ENCODE assay signal across 1 cellular context in genomic region chr20:56409521-56409920, GRCh38.
TF ChIP-seq lines count a peak whose summit lies in the region.

No MANE protein-coding gene starts in this region.

TF ChIP-seq in K562, 482 proteins besides CTCF, POLR2A, EP300 and RAD21:
- TF ChIP-seq GABPA (tag; conservative IDR thresholded peaks at IDR 0.05; ENCODE audit: low read depth) (peak; percentile 75), ZNF384 (IDR thresholded peaks at IDR 0.05; ENCODE audit: low read depth, low read length) (no peak), KDM4B (IDR thresholded peaks at IDR 0.05; ENCODE audit: borderline replicate concordance in 2 of 2, low read depth in 1 of 2) (no peak), CEBPG (CRISPR knock-in tag; IDR thresholded peaks at IDR 0.05) (0 out of 2 replicates have a peak, but pooled peaks have one; percentile 31), CEBPG (tag; conservative IDR thresholded peaks at IDR 0.05 in 1 of 2, IDR thresholded peaks at IDR 0.05 in 1 of 2) (peak; percentile 18 to 76; a peak in 2 of 4 replicates), ZNF592 (IDR thresholded peaks at IDR 0.05) (0 out of 2 replicates have a peak, but pooled peaks have one; percentile 28)
